27 cellular contexts compared by ENCODE assay signal in the genomic region with DNA sequence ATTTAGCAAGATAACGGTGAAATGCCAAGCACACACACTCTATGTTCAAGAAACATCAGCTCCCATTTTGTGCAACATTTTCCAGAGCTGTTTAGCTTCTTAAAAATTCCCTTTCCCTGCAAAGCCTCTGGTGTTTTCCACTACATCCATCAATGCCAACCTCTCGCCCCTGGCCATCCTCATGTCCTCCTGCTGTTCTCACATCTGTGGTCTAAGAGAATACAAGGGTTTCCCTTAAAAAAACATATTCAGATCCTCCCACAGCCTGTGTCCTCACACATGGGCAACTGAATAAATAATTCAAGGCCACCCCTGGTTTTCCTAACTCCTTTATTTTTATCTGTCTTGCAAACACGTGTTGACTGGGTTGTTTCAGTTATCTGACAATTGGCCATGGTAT.
"Had no signal": no experiment of that assay in that cellular context is flagged by ENCODE, and none has a peak within 500 bp of the region (broad histone marks: within the 10 kb centered on the region; RNA-seq: fewer than 3 reads in every experiment).

No MANE protein-coding gene starts in this region.

- ATAC-seq: activated T-cell treated with anti-CD3 and anti-CD28 coated beads, Interleukin-2, amount 50 U/mL, for 4 hours; K562; Panc1; T-helper 17 cell had no signal

- H3K36me3 Mint-ChIP-seq: activated CD4-positive, alpha-beta memory T cell treated with anti-CD3 and anti-CD28 coated beads for 36 hours; activated naive CD8-positive, alpha-beta T cell had no signal

- H3K27me3 Mint-ChIP-seq: activated B cell treated with CpG ODN at 0.5 μM for 24 hours; activated CD4-positive, alpha-beta memory T cell treated with anti-CD3 and anti-CD28 coated beads for 36 hours; activated CD4-positive, alpha-beta T cell treated with anti-CD3 and anti-CD28 coated beads, Interleukin-2, amount 10 ng/mL, durations not matched to agents 7 days and 5 days; T-helper 17 cell had no signal

- FAIRE-seq: K562, TTC549 had no signal

- H3K4me1 Mint-ChIP-seq: activated B cell treated with CpG ODN at 0.5 μM for 24 hours; activated CD4-positive, alpha-beta T cell treated with anti-CD3 and anti-CD28 coated beads, Interleukin-2, amount 10 ng/mL, durations not matched to agents 7 days and 5 days; T-helper 17 cell had no signal

- H3K27ac ChIP-seq: breast epithelium, RWPE1 had no signal

- H3K9me3 ChIP-seq: breast epithelium had no signal

- H3K4me3 Mint-ChIP-seq: activated B cell treated with CpG ODN at 0.5 μM for 24 hours; activated CD4-positive, alpha-beta memory T cell treated with anti-CD3 and anti-CD28 coated beads for 36 hours; activated CD4-positive, alpha-beta T cell treated with anti-CD3 and anti-CD28 coated beads, Interleukin-2, amount 10 ng/mL, durations not matched to agents 7 days and 5 days; activated naive CD8-positive, alpha-beta T cell; activated T-cell treated with anti-CD3 and anti-CD28 coated beads, Interleukin-2, amount 50 U/mL, for 4 hours; T-helper 17 cell had no signal

- DNase-seq: activated B cell treated with CpG ODN at 0.5 μM for 24 hours; activated CD4-positive, alpha-beta memory T cell treated with anti-CD3 and anti-CD28 coated beads for 36 hours; activated CD4-positive, alpha-beta T cell treated with anti-CD3 and anti-CD28 coated beads for 1 hour; activated CD4-positive, alpha-beta T cell treated with anti-CD3 and anti-CD28 coated beads, Interleukin-2, amount 10 ng/mL, durations not matched to agents 7 days and 5 days; activated CD8-positive, alpha-beta memory T cell treated with anti-CD3 and anti-CD28 coated beads for 24 hours; activated effector memory CD4-positive, alpha-beta T cell treated with anti-CD3 and anti-CD28 coated beads, Interleukin-2, amount 50 U/mL, for 16 hours; activated naive CD4-positive, alpha-beta T cell treated with Interleukin-2 at 50 U/mL for 16 hours; activated T-cell treated with anti-CD3 and anti-CD28 coated beads, Interleukin-2, amount 50 U/mL, for 4 hours; caudate nucleus; Karpas-422; NCI-H1048; NCI-H146; NCI-H1930; NCI-H2171; NCI-H2227 treated with DMSO at 0.1 percent for 48 hours; NCI-H526 treated with DMSO at 0.1 percent for 48 hours; NK-92 treated with Interleukin-12 subunit alpha and Interleukin-12 subunit beta, amount 100 ng/mL, for 24 hours; OCI-M1; SHP77; T-helper 17 cell; T1000 had no signal

- H3K27ac Mint-ChIP-seq: activated B cell treated with CpG ODN at 0.5 μM for 24 hours; activated CD4-positive, alpha-beta memory T cell treated with anti-CD3 and anti-CD28 coated beads for 36 hours; activated CD4-positive, alpha-beta T cell treated with anti-CD3 and anti-CD28 coated beads, Interleukin-2, amount 10 ng/mL, durations not matched to agents 7 days and 5 days; activated naive CD8-positive, alpha-beta T cell; T-helper 17 cell had no signal

- H3K9me3 Mint-ChIP-seq: activated B cell treated with CpG ODN at 0.5 μM for 24 hours; activated CD4-positive, alpha-beta memory T cell treated with anti-CD3 and anti-CD28 coated beads for 36 hours had no signal

- H3K36me3 ChIP-seq: breast epithelium had no signal

- H3K27me3 ChIP-seq: breast epithelium had no signal

- H3K4me1 ChIP-seq: breast epithelium had no signal

- H3K4me3 ChIP-seq: breast epithelium, K562 had no signal
